In the genomic region with DNA sequence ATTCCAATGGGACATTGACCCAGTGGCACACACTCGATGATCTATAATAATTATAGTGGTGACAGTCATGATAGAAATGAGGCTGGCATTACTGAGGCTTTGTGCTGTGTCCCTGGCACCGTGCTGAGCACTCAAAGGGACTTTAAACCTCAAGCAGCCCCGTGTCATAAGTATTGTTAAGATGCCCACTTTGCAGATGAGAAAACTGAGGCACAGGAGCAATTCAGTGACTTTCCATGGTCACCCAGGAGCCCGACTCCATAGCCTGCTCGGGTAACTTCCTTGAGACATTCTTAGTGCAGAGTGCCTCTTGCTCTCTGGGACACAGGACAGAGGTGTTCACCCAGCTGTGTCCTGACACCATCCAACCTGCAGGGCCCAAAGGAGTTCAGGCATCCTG, we compare ENCODE assay signal across 22 cellular contexts.
"Had no signal": no experiment of that assay in that cellular context is flagged by ENCODE, and none has a peak within 500 bp of the region (broad histone marks: within the 10 kb centered on the region; RNA-seq: fewer than 3 reads in every experiment).

No MANE protein-coding gene starts in this region.

- H3K4me3 ChIP-seq: coronary artery, dorsolateral prefrontal cortex, esophagus muscularis mucosa, gastroesophageal sphincter, heart left ventricle, hepatocyte, left lung, lower lobe of right lung had no signal

- H3K4me2 ChIP-seq: hepatocyte had no signal

- FAIRE-seq: colon, endothelial cell of umbilical vein, frontal cortex, islet of Langerhans, keratinocyte had no signal

- ATAC-seq: foreskin keratinocyte, gastroesophageal sphincter, heart left ventricle, left cardiac atrium, left lung, left ventricle myocardium superior, lower lobe of right lung had no signal

- H3K27ac ChIP-seq: coronary artery, dorsolateral prefrontal cortex, esophagus muscularis mucosa, foreskin keratinocyte, gastroesophageal sphincter, heart left ventricle, hepatocyte, left lung, lower lobe of right lung had no signal

- H3K79me2 ChIP-seq: hepatocyte had no signal

- H3K27me3 ChIP-seq: esophagus muscularis mucosa, gastroesophageal sphincter, hepatocyte, left lung had no signal

- H3K4me1 ChIP-seq: esophagus muscularis mucosa, foreskin keratinocyte, gastroesophageal sphincter, left lung, lower lobe of right lung had no signal

- H2AFZ ChIP-seq: hepatocyte had no signal

- H3K9me3 ChIP-seq: esophagus muscularis mucosa, gastroesophageal sphincter, heart left ventricle, left lung, lower lobe of right lung had no signal

- DNase-seq: dermis blood vessel endothelial cell; dorsolateral prefrontal cortex; effector CD4-positive, alpha-beta T cell; effector memory CD4-positive, alpha-beta T cell; foreskin keratinocyte; heart left ventricle; hypothalamus; immature natural killer cell; left cardiac atrium; left lung; left ventricle myocardium superior; lower lobe of right lung; mesenchymal stem cell had no signal

- H3K36me3 ChIP-seq: heart left ventricle, left lung, lower lobe of right lung had no signal
